ENCODE assay signal across 27 cellular contexts in the genomic region with DNA sequence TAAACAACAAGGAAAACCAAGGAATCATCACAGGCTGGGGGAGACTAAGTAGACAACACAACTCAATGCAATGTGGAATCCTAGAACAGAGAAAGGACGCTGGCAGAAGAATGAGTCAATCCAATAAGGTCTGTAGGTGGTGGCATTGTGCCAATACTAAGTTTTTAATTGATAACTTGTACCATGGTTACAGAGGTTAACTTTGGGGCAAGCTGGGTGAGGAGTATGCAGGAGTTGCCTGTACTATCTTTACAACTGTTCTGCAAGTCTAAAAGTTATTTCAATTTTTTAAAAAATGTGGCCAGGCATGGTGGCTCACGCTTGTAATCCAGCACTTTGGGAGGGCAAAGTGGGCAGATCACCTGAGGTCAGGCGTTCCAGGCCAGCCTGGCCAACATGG.
"Had no signal": no experiment of that assay in that cellular context is flagged by ENCODE, and none has a peak within 500 bp of the region (broad histone marks: within the 10 kb centered on the region; RNA-seq: fewer than 3 reads in every experiment).

No MANE protein-coding gene starts in this region.

- H3K4me1 Mint-ChIP-seq: activated CD4-positive, alpha-beta T cell treated with anti-CD3 and anti-CD28 coated beads for 36 hours; activated CD8-positive, alpha-beta memory T cell treated with anti-CD3 and anti-CD28 coated beads, Interleukin-2, amount 10 ng/mL, durations not matched to agents 7 days and 5 days; activated naive CD4-positive, alpha-beta T cell treated with anti-CD3 and anti-CD28 coated beads, Interleukin-2, amount 50 U/mL, for 24 hours; activated naive CD8-positive, alpha-beta T cell treated with anti-CD3 and anti-CD28 coated beads, Interleukin-2, amount 50 U/mL, for 24 hours; endodermal cell; natural killer cell had no signal

- H3K27me3 ChIP-seq: breast epithelium, esophagus squamous epithelium, left lung, right lobe of liver, vagina had no signal

- H3K9me3 ChIP-seq: breast epithelium, esophagus squamous epithelium, left lung, lower lobe of right lung, right lobe of liver, thoracic aorta, vagina had no signal

- H3K4me3 ChIP-seq: breast epithelium, esophagus squamous epithelium, left lung, lower lobe of right lung, right lobe of liver, thoracic aorta, vagina had no signal

- H3K36me3 ChIP-seq: breast epithelium, esophagus squamous epithelium, left lung, lower lobe of right lung, right lobe of liver, thoracic aorta, vagina had no signal

- H3K9me3 Mint-ChIP-seq: activated naive CD4-positive, alpha-beta T cell treated with anti-CD3 and anti-CD28 coated beads, Interleukin-2, amount 50 U/mL, for 24 hours; activated naive CD8-positive, alpha-beta T cell treated with anti-CD3 and anti-CD28 coated beads, Interleukin-2, amount 50 U/mL, for 24 hours; activated T-helper 2 cell treated with anti-CD3 and anti-CD28 coated beads, Interferon-gamma antibody, Interleukin-2, Interleukin-4, amounts not matched to agents 10 μg/mL and 5 μg/mL and 100 μg/mL, durations not matched to agents 14 hours and 24 hours and 36 hours; dendritic cell treated with granulocyte-macrophage colony-stimulating factor and Interleukin-4, amounts not matched to agents 40 ng/mL and 50 ng/mL, for 4 days; natural killer cell; T-helper 2 cell treated with Interferon-gamma antibody and Interleukin-4, amounts not matched to agents 5 μg/mL and 100 μg/mL, for 36 hours had no signal

- H3K36me3 Mint-ChIP-seq: activated CD8-positive, alpha-beta memory T cell treated with anti-CD3 and anti-CD28 coated beads, Interleukin-2, amount 10 ng/mL, durations not matched to agents 7 days and 5 days; activated naive CD4-positive, alpha-beta T cell treated with anti-CD3 and anti-CD28 coated beads, Interleukin-2, amount 50 U/mL, for 24 hours; natural killer cell had no signal

- DNase-seq: activated CD4-positive, alpha-beta T cell treated with anti-CD3 and anti-CD28 coated beads for 36 hours; activated CD4-positive, CD25-positive, alpha-beta regulatory T cell; activated CD8-positive, alpha-beta memory T cell treated with anti-CD3 and anti-CD28 coated beads, Interleukin-2, amount 10 ng/mL, durations not matched to agents 7 days and 5 days; activated CD8-positive, alpha-beta T cell treated with anti-CD3 and anti-CD28 coated beads, Interleukin-2, amount 10 ng/mL, durations not matched to agents 7 days and 5 days; activated naive CD8-positive, alpha-beta T cell treated with anti-CD3 and anti-CD28 coated beads, Interleukin-2, amount 50 U/mL, for 24 hours; activated T-cell treated with anti-CD3 and anti-CD28 coated beads, Interleukin-2, amount 50 U/mL, for 48 hours; central memory CD4-positive, alpha-beta T cell; endodermal cell; esophagus squamous epithelium; kidney glomerular epithelial cell; left lung; lower lobe of right lung; mesenchymal stem cell; natural killer cell; posterior cingulate gyrus; right lobe of liver; stimulated activated CD4-positive, alpha-beta T cell treated with anti-CD3 and anti-CD28 coated beads, Interleukin-2, amount 100 ng/mL, for 48 hours had no signal

- H3K4me1 ChIP-seq: left lung, right lobe of liver had no signal

- H3K27me3 Mint-ChIP-seq: dendritic cell treated with granulocyte-macrophage colony-stimulating factor and Interleukin-4, amounts not matched to agents 40 ng/mL and 50 ng/mL, for 4 days had no signal

- ATAC-seq: activated CD4-positive, alpha-beta T cell treated with anti-CD3 and anti-CD28 coated beads for 36 hours; activated CD8-positive, alpha-beta memory T cell treated with anti-CD3 and anti-CD28 coated beads, Interleukin-2, amount 10 ng/mL, durations not matched to agents 7 days and 5 days; activated CD8-positive, alpha-beta T cell treated with anti-CD3 and anti-CD28 coated beads, Interleukin-2, amount 10 ng/mL, durations not matched to agents 7 days and 5 days; activated naive CD8-positive, alpha-beta T cell treated with anti-CD3 and anti-CD28 coated beads, Interleukin-2, amount 50 U/mL, for 24 hours; left lung; lower lobe of right lung; natural killer cell had no signal

- FAIRE-seq: frontal cortex had no signal

- H3K27ac Mint-ChIP-seq: activated CD4-positive, alpha-beta T cell treated with anti-CD3 and anti-CD28 coated beads for 36 hours; activated CD8-positive, alpha-beta memory T cell treated with anti-CD3 and anti-CD28 coated beads, Interleukin-2, amount 10 ng/mL, durations not matched to agents 7 days and 5 days; activated CD8-positive, alpha-beta T cell treated with anti-CD3 and anti-CD28 coated beads, Interleukin-2, amount 10 ng/mL, durations not matched to agents 7 days and 5 days; activated naive CD4-positive, alpha-beta T cell treated with anti-CD3 and anti-CD28 coated beads, Interleukin-2, amount 50 U/mL, for 24 hours; activated naive CD8-positive, alpha-beta T cell treated with anti-CD3 and anti-CD28 coated beads, Interleukin-2, amount 50 U/mL, for 24 hours; activated T-helper 2 cell treated with anti-CD3 and anti-CD28 coated beads, Interferon-gamma antibody, Interleukin-2, Interleukin-4, amounts not matched to agents 10 μg/mL and 5 μg/mL and 100 μg/mL, durations not matched to agents 14 hours and 24 hours and 36 hours; dendritic cell treated with granulocyte-macrophage colony-stimulating factor and Interleukin-4, amounts not matched to agents 40 ng/mL and 50 ng/mL, for 4 days; endodermal cell; natural killer cell; stimulated activated naive CD8-positive, alpha-beta T cell treated with anti-CD3 and anti-CD28 coated beads, Interleukin-15, Interleukin-2, amounts not matched to agents 100 ng/mL and 50 ng/mL, for 24 hours; T-helper 2 cell treated with Interferon-gamma antibody and Interleukin-4, amounts not matched to agents 5 μg/mL and 100 μg/mL, for 36 hours; type B pancreatic cell had no signal

- H3K27ac ChIP-seq: breast epithelium, esophagus squamous epithelium, left lung, lower lobe of right lung, right lobe of liver, thoracic aorta, vagina had no signal

- H3K4me3 Mint-ChIP-seq: activated CD4-positive, alpha-beta T cell treated with anti-CD3 and anti-CD28 coated beads for 36 hours; activated CD8-positive, alpha-beta memory T cell treated with anti-CD3 and anti-CD28 coated beads, Interleukin-2, amount 10 ng/mL, durations not matched to agents 7 days and 5 days; activated CD8-positive, alpha-beta T cell treated with anti-CD3 and anti-CD28 coated beads, Interleukin-2, amount 10 ng/mL, durations not matched to agents 7 days and 5 days; activated naive CD4-positive, alpha-beta T cell treated with anti-CD3 and anti-CD28 coated beads, Interleukin-2, amount 50 U/mL, for 24 hours; activated naive CD8-positive, alpha-beta T cell treated with anti-CD3 and anti-CD28 coated beads, Interleukin-2, amount 50 U/mL, for 24 hours; dendritic cell treated with granulocyte-macrophage colony-stimulating factor and Interleukin-4, amounts not matched to agents 40 ng/mL and 50 ng/mL, for 4 days; endodermal cell; natural killer cell; stimulated activated naive CD8-positive, alpha-beta T cell treated with anti-CD3 and anti-CD28 coated beads, Interleukin-15, Interleukin-2, amounts not matched to agents 100 ng/mL and 50 ng/mL, for 24 hours; T-helper 2 cell treated with Interferon-gamma antibody and Interleukin-4, amounts not matched to agents 5 μg/mL and 100 μg/mL, for 36 hours; type B pancreatic cell had no signal
